ENCODE assay signal across 8 cellular contexts in the genomic region with DNA sequence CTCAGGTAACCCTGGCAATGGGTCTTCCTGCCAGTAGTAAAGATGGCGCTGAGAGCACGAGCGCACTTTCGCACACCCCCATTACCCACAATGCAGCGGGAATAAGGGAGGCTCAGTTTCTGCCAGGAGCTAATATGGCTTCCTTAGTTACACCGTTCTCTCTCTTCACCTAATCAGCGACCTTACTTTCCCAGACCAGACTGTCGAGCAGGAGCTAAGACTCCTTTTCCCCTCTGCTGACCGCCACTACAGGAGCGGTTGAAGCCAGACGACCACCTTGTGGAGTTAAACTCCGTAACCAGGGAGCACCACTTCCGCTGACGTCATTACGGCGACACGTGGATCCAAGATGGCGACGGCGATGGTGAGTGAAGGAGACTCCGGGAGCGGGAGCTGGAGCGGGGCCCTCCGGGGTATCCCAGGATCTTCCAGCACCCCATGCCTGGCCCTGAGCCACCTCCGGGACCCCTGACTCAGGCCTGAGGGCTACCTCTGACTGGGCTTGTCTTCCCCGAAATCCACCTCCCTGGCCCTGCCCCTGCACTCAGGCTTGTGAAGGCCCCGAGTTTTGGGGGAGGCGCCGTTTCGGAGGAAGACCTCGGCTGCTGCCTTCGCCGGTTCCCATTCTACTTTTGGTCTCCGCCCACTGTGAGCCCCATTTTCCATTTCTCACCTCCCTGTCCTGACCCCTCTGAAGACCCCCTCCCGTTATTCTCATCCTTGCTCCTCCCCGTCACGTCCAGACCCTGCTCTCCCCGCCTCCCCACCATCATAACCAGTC. TPM values are rescaled to one million over a fixed set of nuclear protein-coding genes. Genes with fewer than 3 reads are reported as not detected.
DNase-seq lines count a peak whose midpoint lies in the region; ATAC-seq lines count a peak whose summit lies in the region.

A gene with protein sequence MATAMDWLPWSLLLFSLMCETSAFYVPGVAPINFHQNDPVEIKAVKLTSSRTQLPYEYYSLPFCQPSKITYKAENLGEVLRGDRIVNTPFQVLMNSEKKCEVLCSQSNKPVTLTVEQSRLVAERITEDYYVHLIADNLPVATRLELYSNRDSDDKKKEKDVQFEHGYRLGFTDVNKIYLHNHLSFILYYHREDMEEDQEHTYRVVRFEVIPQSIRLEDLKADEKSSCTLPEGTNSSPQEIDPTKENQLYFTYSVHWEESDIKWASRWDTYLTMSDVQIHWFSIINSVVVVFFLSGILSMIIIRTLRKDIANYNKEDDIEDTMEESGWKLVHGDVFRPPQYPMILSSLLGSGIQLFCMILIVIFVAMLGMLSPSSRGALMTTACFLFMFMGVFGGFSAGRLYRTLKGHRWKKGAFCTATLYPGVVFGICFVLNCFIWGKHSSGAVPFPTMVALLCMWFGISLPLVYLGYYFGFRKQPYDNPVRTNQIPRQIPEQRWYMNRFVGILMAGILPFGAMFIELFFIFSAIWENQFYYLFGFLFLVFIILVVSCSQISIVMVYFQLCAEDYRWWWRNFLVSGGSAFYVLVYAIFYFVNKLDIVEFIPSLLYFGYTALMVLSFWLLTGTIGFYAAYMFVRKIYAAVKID (plus strand): TSS at position 323 of the 781 bp plus-strand sequence. CDS start 27 bp downstream, at position 350.

- peak within 1 kb of the TSS; percentile 97 for H3K4me3 Mint-ChIP-seq in dendritic cell treated with granulocyte-macrophage colony-stimulating factor and Interleukin-4, amounts not matched to agents 40 ng/mL and 50 ng/mL, for 4 days

- no peaks in the 10 kb centered on the region for H3K27me3 Mint-ChIP-seq in dendritic cell treated with granulocyte-macrophage colony-stimulating factor and Interleukin-4, amounts not matched to agents 40 ng/mL and 50 ng/mL, for 4 days

- peaks cover 2 to 29% (median 12%) of the 10 kb centered on the region in 11 experiments; a peak in 17 of 22 replicates for H3K36me3 ChIP-seq in BLaER1 treated with 17β-estradiol and CSF1 and Interleukin-3, amounts not matched to agents 10 nM and 100 nM

- peaks cover 47% of the 10 kb centered on the region for H3K4me1 Mint-ChIP-seq in dendritic cell treated with granulocyte-macrophage colony-stimulating factor and Interleukin-4, amounts not matched to agents 40 ng/mL and 50 ng/mL, for 4 days (ENCODE audit: low read depth)

- peak within 1 kb of the TSS; percentile 88 to 98 (median 97) for H3K9ac ChIP-seq in BLaER1 treated with 17β-estradiol and CSF1 and Interleukin-3, amounts not matched to agents 10 nM and 100 nM

- DNase-seq in NCI-H748 (lab: John Stamatoyannopoulos, UW; ENCODE audit: unreplicated experiment) (peak; percentile 96), left lobe of liver (ENCODE audit: low spot score) (peak; percentile 90)
- peak; percentile 89 for DNase-seq in activated CD4-positive, alpha-beta T cell treated with anti-CD3 and anti-CD28 coated beads, Interleukin-2, amount 50 U/mL, for 24 hours (ENCODE audit: low read depth in 1 of 2, low spot score in 1 of 2)
- peak; percentile 88 for DNase-seq in stimulated activated CD4-positive, alpha-beta T cell treated with anti-CD3 and anti-CD28 coated beads, Interleukin-2, amount 100 ng/mL, for 4 hours (ENCODE audit: low read depth)

- peak within 1 kb of the TSS; percentile 86 to 98 (median 93) for H3K4me2 ChIP-seq in BLaER1 treated with 17β-estradiol and CSF1 and Interleukin-3, amounts not matched to agents 10 nM and 100 nM

- peaks cover 5 to 37% (median 19%) of the 10 kb centered on the region in 11 experiments; a peak in 18 of 22 replicates for H4K20me1 ChIP-seq in BLaER1 treated with 17β-estradiol and CSF1 and Interleukin-3, amounts not matched to agents 10 nM and 100 nM

- peak; percentile 75 for ATAC-seq in GM19351 (IDR thresholded peaks at IDR 0.05; ENCODE audit: unreplicated experiment)
- peak; percentile 79 for ATAC-seq in HG03521 (IDR thresholded peaks at IDR 0.05; ENCODE audit: unreplicated experiment)
- peak; percentile 96 for ATAC-seq in left lobe of liver

- H3K4me3 ChIP-seq in BLaER1 treated with 17β-estradiol and CSF1 and Interleukin-3, amounts not matched to agents 10 nM and 100 nM: peak within 1 kb of the TSS; percentile 76 to 94 (median 83)

- no peaks in the 10 kb centered on the region for H3K9me3 ChIP-seq in BLaER1 treated with 17β-estradiol and CSF1 and Interleukin-3, amounts not matched to agents 10 nM and 100 nM (replicated peaks in 1 of 11)

- no peaks in the 10 kb centered on the region for H3K9me3 Mint-ChIP-seq in dendritic cell treated with granulocyte-macrophage colony-stimulating factor and Interleukin-4, amounts not matched to agents 40 ng/mL and 50 ng/mL, for 4 days

- H3K4me1 ChIP-seq in BLaER1 treated with 17β-estradiol and CSF1 and Interleukin-3, amounts not matched to agents 10 nM and 100 nM: peaks cover 32 to 44% (median 42%) of the 10 kb centered on the region in 10 experiments

- intact Hi-C loops in dendritic cell treated with granulocyte-macrophage colony-stimulating factor and Interleukin-4, amounts not matched to agents 40 ng/mL and 50 ng/mL, for 4 days (cut with micrococcal nuclease): loop anchor here (1.0 to 10.0 kb wide), 2 partner anchors 98 to 545 kb away; a partner anchor contains a TSS

- peak within 1 kb of the TSS; percentile 93 to 99 (median 98) for H3K27ac ChIP-seq in BLaER1 treated with 17β-estradiol and CSF1 and Interleukin-3, amounts not matched to agents 10 nM and 100 nM

- H3K36me3 Mint-ChIP-seq in dendritic cell treated with granulocyte-macrophage colony-stimulating factor and Interleukin-4, amounts not matched to agents 40 ng/mL and 50 ng/mL, for 4 days (ENCODE audit: low read depth): peaks cover 15% of the 10 kb centered on the region

- peak within 1 kb of the TSS; percentile 93 for H3K27ac Mint-ChIP-seq in dendritic cell treated with granulocyte-macrophage colony-stimulating factor and Interleukin-4, amounts not matched to agents 40 ng/mL and 50 ng/mL, for 4 days

- no peaks in the 10 kb centered on the region for H3K27me3 ChIP-seq in BLaER1 treated with 17β-estradiol and CSF1 and Interleukin-3, amounts not matched to agents 10 nM and 100 nM

RNA-seq across cellular contexts. Expression of the gene that starts here (rescaled TPM):
- 25.3 TPM for total RNA-seq in left lobe of liver

Comparison
In these comparisons a context has a peak if more than half of its experiments do, and no peak if none do; other contexts are left out.
1. Peak in every context shown above with its lines: DNase-seq, ATAC-seq, H3K4me3 ChIP-seq and H3K27ac ChIP-seq.